ENCODE assay signal across 6 cellular contexts in the genomic region with DNA sequence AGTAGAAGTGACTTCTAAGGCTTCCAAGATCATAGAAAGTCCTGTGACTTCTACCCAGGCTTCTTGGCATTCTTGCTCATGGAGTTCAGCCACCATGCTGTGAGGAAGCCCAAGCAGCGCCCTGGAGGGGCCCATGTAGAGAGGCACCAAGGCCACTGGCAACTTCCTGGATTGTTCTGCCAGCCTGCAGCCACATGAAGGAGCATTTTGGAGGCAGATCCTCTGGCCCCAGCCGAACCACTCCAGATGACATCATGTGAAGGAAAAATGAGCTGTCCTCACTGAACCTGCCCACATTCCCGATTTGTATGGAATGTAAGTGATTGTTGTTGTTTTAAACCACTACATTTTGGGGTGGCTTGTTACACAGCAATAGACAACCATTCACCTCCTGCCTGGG. TPM values are rescaled to one million over a fixed set of nuclear protein-coding genes. Genes with fewer than 3 reads are reported as not detected.
"Had no signal": no experiment of that assay in that cellular context is flagged by ENCODE, and none has a peak within 500 bp of the region (broad histone marks: within the 10 kb centered on the region; RNA-seq: fewer than 3 reads in every experiment).

No MANE protein-coding gene starts in this region.

- DNase-seq: H9, HCEC 1CT, IMR-90, KG1 had no signal

- H3K4me2 ChIP-seq: GM23338 had no signal

- H3K4me3 ChIP-seq: GM23338, K562 had no signal

- ATAC-seq: GM23338, K562 had no signal

- H2AFZ ChIP-seq: GM23338 had no signal

RNA-seq across cellular contexts. Expression of a gene that starts 51.5 kb away (rescaled TPM):
- total RNA-seq: H9, IMR-90 had no signal
